In genomic region chr1:22862752-22863151, GRCh38 we compare ENCODE assay signal across 4 cellular contexts.
"Had no signal": no experiment of that assay in that cellular context is flagged by ENCODE, and none has a peak within 500 bp of the region (broad histone marks: within the 10 kb centered on the region; RNA-seq: fewer than 3 reads in every experiment).

No MANE protein-coding gene starts in this region.

- H3K4me3 ChIP-seq: GM23248, K562 had no signal

- H2AFZ ChIP-seq: GM23248 had no signal

- DNase-seq: H9 had no signal

- H3K27ac ChIP-seq: HL-60 had no signal

- H3K9ac ChIP-seq: GM23248 had no signal
